8 cellular contexts compared by ENCODE assay signal in genomic region chr11:79705648-79706047, GRCh38.
"Had no signal": no experiment of that assay in that cellular context is flagged by ENCODE, and none has a peak within 500 bp of the region (broad histone marks: within the 10 kb centered on the region; RNA-seq: fewer than 3 reads in every experiment).

No MANE protein-coding gene starts in this region.

- DNase-seq: H9, HCEC 1CT, IMR-90 had no signal

- ATAC-seq: GM23338, K562 had no signal

- H3K4me3 ChIP-seq: GM23338, K562 had no signal

- FAIRE-seq: H1, H54, HTR-8/SVneo, K562 had no signal
